ENCODE assay signal across 18 cellular contexts in the genomic region with DNA sequence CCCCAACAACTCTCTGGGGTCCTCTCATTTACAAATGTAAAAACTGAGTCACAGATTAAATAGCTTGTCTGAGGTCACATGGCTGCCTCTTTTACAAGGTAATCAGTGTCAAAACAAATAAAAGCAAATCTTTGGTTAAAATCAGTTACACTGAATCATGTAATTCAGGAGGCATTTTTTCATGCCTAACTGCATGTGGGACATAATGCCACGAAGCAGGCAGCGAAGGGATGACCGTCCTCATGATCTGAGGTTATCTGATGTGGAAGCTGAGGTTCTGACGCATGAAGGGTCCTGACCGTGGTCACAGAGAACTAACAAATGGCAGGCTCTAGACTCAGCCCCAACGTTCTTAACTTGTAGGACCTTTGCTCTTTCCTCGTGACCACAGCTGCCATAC.
DNase-seq lines count a peak whose midpoint lies in the region; ATAC-seq and TF ChIP-seq lines count a peak whose summit lies in the region.
"Had no signal": no experiment of that assay in that cellular context is flagged by ENCODE, and none has a peak within 500 bp of the region (broad histone marks: within the 10 kb centered on the region; RNA-seq: fewer than 3 reads in every experiment).

No MANE protein-coding gene starts in this region.

- no peak overlapping the region for H3K4me3 Mint-ChIP-seq in H9
- no peak overlapping the region for H3K4me3 Mint-ChIP-seq in activated T-helper 1 cell treated with anti-CD3 and anti-CD28 coated beads, Interleukin-12 subunit alpha, Interleukin-12 subunit beta, Interleukin-2, Interleukin-4 antibody, amounts not matched to agents 30 ng/mL and 10 ng/mL and 1 ng/mL, durations not matched to agents 14 hours and 24 hours and 36 hours
- H3K4me3 Mint-ChIP-seq: CD14-positive monocyte had no signal

- H4K12ac ChIP-seq in trophoblast cell (ENCODE audit: low read depth, low read length) = no peak overlapping the region

- peak overlapping the region in 2 of 3 experiments; percentile 63 to 74; a peak in 2 of 7 replicates for H3K27ac Mint-ChIP-seq in H9
- no peak overlapping the region for H3K27ac Mint-ChIP-seq in activated T-helper 1 cell treated with anti-CD3 and anti-CD28 coated beads, Interleukin-12 subunit alpha, Interleukin-12 subunit beta, Interleukin-2, Interleukin-4 antibody, amounts not matched to agents 30 ng/mL and 10 ng/mL and 1 ng/mL, durations not matched to agents 14 hours and 24 hours and 36 hours
- H3K27ac Mint-ChIP-seq: CD14-positive monocyte had no signal

- H2BK20ac ChIP-seq in H9 (ENCODE audit: low read depth, low read length, poor library complexity, severe bottlenecking) = no peak overlapping the region

- no peak overlapping the region for H2BK15ac ChIP-seq in H9 (ENCODE audit: low read depth, low read length)

- no peak overlapping the region for H3K56ac ChIP-seq in H9 (ENCODE audit: insufficient read length, low read depth, low read length)

- TF ChIP-seq CTCF in H9 (conservative IDR thresholded peaks at IDR 0.05) = no peak
- TF ChIP-seq CTCF in fibroblast of mammary gland (conservative IDR thresholded peaks at IDR 0.05; ENCODE audit: control insufficient read depth, insufficient read depth, low read depth, low read length) = no peak

- H3K79me1 ChIP-seq in H9 (ENCODE audit: insufficient read depth, low read depth, low read length, poor library complexity, severe bottlenecking) = no peaks in the 10 kb centered on the region
- peaks cover 9% of the 10 kb centered on the region for H3K79me1 ChIP-seq in trophoblast cell (ENCODE audit: low read length)

- H3K79me2 ChIP-seq in H9 (ENCODE audit: insufficient read depth, low read length) (0 out of 2 replicates have a peak, but pooled peaks cover 2% of the 10 kb centered on the region), trophoblast cell (ENCODE audit: control insufficient read depth, insufficient read depth, low read length, poor library complexity) (peaks cover 2% of the 10 kb centered on the region)

- no CpG with 5 or more reads among the region's 7 CpGs for WGBS in H9 (ENCODE audit: extremely low coverage, insufficient read length, low lambda C conversion rate)
- no CpG with 5 or more reads among the region's 7 CpGs for WGBS in trophoblast cell (ENCODE audit: extremely low coverage, insufficient coverage, insufficient read length)

- no peak overlapping the region for H3K4me2 ChIP-seq in H9 (ENCODE audit: insufficient read depth, insufficient read length, low read length)
- H3K4me2 ChIP-seq in trophoblast cell (ENCODE audit: low read length) = no peak overlapping the region

- no peak overlapping the region for H2BK12ac ChIP-seq in H9 (ENCODE audit: insufficient read length, low read depth, low read length)
- no peak overlapping the region for H2BK12ac ChIP-seq in trophoblast cell (ENCODE audit: low read length)

- no peak overlapping the region for H3K9ac ChIP-seq in H9 (ENCODE audit: extremely low read depth, insufficient read length, low read length)
- no peak overlapping the region for H3K9ac ChIP-seq in trophoblast cell (ENCODE audit: low read length)

- H3K23ac ChIP-seq in H9 (ENCODE audit: insufficient read length, low read depth, low read length) (no peak overlapping the region), trophoblast cell (ENCODE audit: low read length) (no peak overlapping the region)

- no peak overlapping the region for H4K91ac ChIP-seq in H9 (ENCODE audit: insufficient read length, low read depth, low read length)
- no peak overlapping the region for H4K91ac ChIP-seq in trophoblast cell (ENCODE audit: low read depth, low read length)

- no peak for DNase-seq in H9
- DNase-seq in M059J (ENCODE audit: low read depth) = peak; percentile 60
- peak; percentile 18 for DNase-seq in fibroblast of mammary gland (ENCODE audit: low read depth)
- DNase-seq in trophoblast cell = peak; percentile 77 to 90
- DNase-seq in activated T-helper 1 cell treated with anti-CD3 and anti-CD28 coated beads, Interleukin-12 subunit alpha, Interleukin-12 subunit beta, Interleukin-2, Interleukin-4 antibody, amounts not matched to agents 30 ng/mL and 10 ng/mL and 1 ng/mL, durations not matched to agents 14 hours and 24 hours and 36 hours (ENCODE audit: low spot score) = no peak
- no peak for DNase-seq in superior temporal gyrus (ENCODE audit: extremely low spot score)
- no peak for DNase-seq in effector memory CD4-positive, alpha-beta T cell
- DNase-seq: ACHN, AML-193, DMS 273 treated with DMSO at 0.1 percent for 48 hours, H7, KBM-7, NCI-H146, NCI-H2081, NCI-H510A had no signal

- no peak overlapping the region for H3K4ac ChIP-seq in H9 (ENCODE audit: low read depth, low read length)
- H3K4ac ChIP-seq in trophoblast cell (ENCODE audit: low read depth, low read length) = no peak overlapping the region

- H2AK5ac ChIP-seq in H9 (ENCODE audit: insufficient read length, low read length) = no peak overlapping the region
- H2AK5ac ChIP-seq in trophoblast cell (ENCODE audit: low read length) = no peak overlapping the region

- H3K18ac ChIP-seq in H9 (ENCODE audit: insufficient read length, low read depth, low read length) (no peak overlapping the region), trophoblast cell (ENCODE audit: low read length) (no peak overlapping the region)

- H3T11ph ChIP-seq in H9 (ENCODE audit: low read length) = no peak overlapping the region

- H3K27me3 ChIP-seq in H9 (ENCODE audit: insufficient read depth, low read length) (no peaks in the 10 kb centered on the region), trophoblast cell (ENCODE audit: insufficient read depth, low read length) (no peaks in the 10 kb centered on the region)
- H3K27me3 ChIP-seq in effector memory CD4-positive, alpha-beta T cell (replicated peaks; ENCODE audit: control insufficient read depth, insufficient read depth, low read length, poor library complexity, severe bottlenecking) = peaks cover 4% of the 10 kb centered on the region

- H3K27ac ChIP-seq in H9 (ENCODE audit: insufficient read length, low read depth, low read length) (no peak overlapping the region), trophoblast cell (ENCODE audit: low read depth, low read length) (no peak overlapping the region)
- no peak overlapping the region for H3K27ac ChIP-seq in effector memory CD4-positive, alpha-beta T cell (ENCODE audit: insufficient read depth, low read length, poor library complexity, severe bottlenecking)

- no peaks in the 10 kb centered on the region for H3K9me3 Mint-ChIP-seq in H9
- no peaks in the 10 kb centered on the region for H3K9me3 Mint-ChIP-seq in activated T-helper 1 cell treated with anti-CD3 and anti-CD28 coated beads, Interleukin-12 subunit alpha, Interleukin-12 subunit beta, Interleukin-2, Interleukin-4 antibody, amounts not matched to agents 30 ng/mL and 10 ng/mL and 1 ng/mL, durations not matched to agents 14 hours and 24 hours and 36 hours

- no peak overlapping the region for H3K4me3 ChIP-seq in fibroblast of mammary gland (ENCODE audit: control insufficient read depth, low read depth, low read length)
- H3K4me3 ChIP-seq in trophoblast cell (ENCODE audit: low read depth, low read length) = no peak overlapping the region
- H3K4me3 ChIP-seq in effector memory CD4-positive, alpha-beta T cell (ENCODE audit: insufficient read depth, low read depth, low read length, poor library complexity, severe bottlenecking) = no peak overlapping the region

- peaks cover 9% of the 10 kb centered on the region in 2 experiments for H3K4me1 Mint-ChIP-seq in H9
- H3K4me1 Mint-ChIP-seq in activated T-helper 1 cell treated with anti-CD3 and anti-CD28 coated beads, Interleukin-12 subunit alpha, Interleukin-12 subunit beta, Interleukin-2, Interleukin-4 antibody, amounts not matched to agents 30 ng/mL and 10 ng/mL and 1 ng/mL, durations not matched to agents 14 hours and 24 hours and 36 hours (ENCODE audit: low read depth) = no peaks in the 10 kb centered on the region
- H3K4me1 Mint-ChIP-seq: CD14-positive monocyte had no signal

- peaks cover 31 to 41% of the 10 kb centered on the region in 2 experiments for H3K36me3 ChIP-seq in trophoblast cell (ENCODE audit: control insufficient read depth in 1 of 2, insufficient read depth in 2 of 2, low read length in 2 of 2)
- no peaks in the 10 kb centered on the region for H3K36me3 ChIP-seq in effector memory CD4-positive, alpha-beta T cell (ENCODE audit: control insufficient read depth, insufficient read depth, low read length)

- H4K20me1 ChIP-seq in H9 (ENCODE audit: control insufficient read depth, insufficient read depth, insufficient read length) = no peaks in the 10 kb centered on the region

- H2BK5ac ChIP-seq in H9 (ENCODE audit: insufficient read length, low read length) = no peak overlapping the region
- H2BK5ac ChIP-seq in trophoblast cell (ENCODE audit: low read depth, low read length, poor library complexity) = no peak overlapping the region

- H2BK120ac ChIP-seq in H9 (ENCODE audit: low read depth, low read length, poor library complexity, severe bottlenecking) (no peak overlapping the region), trophoblast cell (ENCODE audit: insufficient read depth, low read length, poor library complexity) (no peak overlapping the region)

- H4K5ac ChIP-seq in H9 (ENCODE audit: insufficient read length, low read depth, low read length) = no peak overlapping the region

- H3K9me3 ChIP-seq in H9 (ENCODE audit: control insufficient read depth, low read depth, low read length) (no peaks in the 10 kb centered on the region), trophoblast cell (ENCODE audit: insufficient read depth, low read depth, low read length) (peaks cover 6% of the 10 kb centered on the region)
- H3K9me3 ChIP-seq in effector memory CD4-positive, alpha-beta T cell (ENCODE audit: control insufficient read depth, low read length) = no peaks in the 10 kb centered on the region

- H2AFZ ChIP-seq in H9 (ENCODE audit: low read length) (no peak overlapping the region), trophoblast cell (ENCODE audit: insufficient read depth, low read length, poor library complexity) (no peak overlapping the region)

- H3K36me3 Mint-ChIP-seq in H9 (ENCODE audit: insufficient read depth in 1 of 3, low read depth in 3 of 3) = peaks cover 14 to 65% (median 61%) of the 10 kb centered on the region in 3 experiments
- no peaks in the 10 kb centered on the region for H3K36me3 Mint-ChIP-seq in activated T-helper 1 cell treated with anti-CD3 and anti-CD28 coated beads, Interleukin-12 subunit alpha, Interleukin-12 subunit beta, Interleukin-2, Interleukin-4 antibody, amounts not matched to agents 30 ng/mL and 10 ng/mL and 1 ng/mL, durations not matched to agents 14 hours and 24 hours and 36 hours (ENCODE audit: low read depth)
- H3K36me3 Mint-ChIP-seq: CD14-positive monocyte had no signal

- H3K4me1 ChIP-seq in H9 (ENCODE audit: insufficient read depth, low read length) = no peaks in the 10 kb centered on the region
- peaks cover 5 to 12% of the 10 kb centered on the region in 2 experiments for H3K4me1 ChIP-seq in trophoblast cell (ENCODE audit: control insufficient read depth in 1 of 2, insufficient read depth in 2 of 2, low read length in 2 of 2)
- no peaks in the 10 kb centered on the region for H3K4me1 ChIP-seq in effector memory CD4-positive, alpha-beta T cell (ENCODE audit: control insufficient read depth, insufficient read depth, low read length, poor library complexity, severe bottlenecking)

- H3K23me2 ChIP-seq in H9 (ENCODE audit: insufficient read length, low read depth, low read length, poor library complexity, severe bottlenecking) = no peaks in the 10 kb centered on the region

- H3K27me3 Mint-ChIP-seq in H9 (ENCODE audit: low read depth) = no peaks in the 10 kb centered on the region
- H3K27me3 Mint-ChIP-seq in activated T-helper 1 cell treated with anti-CD3 and anti-CD28 coated beads, Interleukin-12 subunit alpha, Interleukin-12 subunit beta, Interleukin-2, Interleukin-4 antibody, amounts not matched to agents 30 ng/mL and 10 ng/mL and 1 ng/mL, durations not matched to agents 14 hours and 24 hours and 36 hours (ENCODE audit: insufficient read depth) = no peaks in the 10 kb centered on the region

- intact Hi-C loops in activated T-helper 1 cell treated with anti-CD3 and anti-CD28 coated beads, Interleukin-12 subunit alpha, Interleukin-12 subunit beta, Interleukin-2, Interleukin-4 antibody, amounts not matched to agents 30 ng/mL and 10 ng/mL and 1 ng/mL, durations not matched to agents 14 hours and 24 hours and 36 hours (cut with micrococcal nuclease) = no loop called here

- no peak overlapping the region for H3K14ac ChIP-seq in H9 (ENCODE audit: insufficient read depth, low read length)
- no peak overlapping the region for H3K14ac ChIP-seq in trophoblast cell (ENCODE audit: low read length)

- no peak overlapping the region for H4K8ac ChIP-seq in H9 (replicated peaks; ENCODE audit: insufficient read length, low read depth, low read length)
- H4K8ac ChIP-seq in trophoblast cell (ENCODE audit: low read depth, low read length) = no peak overlapping the region

- ATAC-seq in HG03571 (IDR thresholded peaks at IDR 0.05; ENCODE audit: unreplicated experiment) = no peak
- ATAC-seq: Panc1 had no signal

Comparison
In these comparisons a context has a peak if more than half of its experiments do, and no peak if none do; other contexts are left out.
1. DNase-seq: peak in M059J (single experiment), fibroblast of mammary gland (single experiment) and trophoblast cell (2 of 2); none in H9 (single experiment), activated T-helper 1 cell treated with anti-CD3 and anti-CD28 coated beads, Interleukin-12 subunit alpha, Interleukin-12 subunit beta, Interleukin-2, Interleukin-4 antibody, amounts not matched to agents 30 ng/mL and 10 ng/mL and 1 ng/mL, durations not matched to agents 14 hours and 24 hours and 36 hours (single experiment), superior temporal gyrus (single experiment) and effector memory CD4-positive, alpha-beta T cell (0 of 3).